In genomic region chr1:109579044-109579443, GRCh38 we compare ENCODE assay signal across 15 cellular contexts. TPM values are rescaled to one million over a fixed set of nuclear protein-coding genes. Genes with fewer than 3 reads are reported as not detected.
DNase-seq lines count a peak whose midpoint lies in the region; ATAC-seq and TF ChIP-seq lines count a peak whose summit lies in the region.
"Had no signal": no experiment of that assay in that cellular context is flagged by ENCODE, and none has a peak within 500 bp of the region (broad histone marks: within the 10 kb centered on the region; RNA-seq: fewer than 3 reads in every experiment).

No MANE protein-coding gene starts in this region.

- POLR2A ChIA-PET in T-cell (lab: Charles Lee): no interaction called here

- H3K27me3 ChIP-seq in heart left ventricle: no peaks in the 10 kb centered on the region
- H3K27me3 ChIP-seq in thyroid gland: no peaks in the 10 kb centered on the region

- H3K36me3 Mint-ChIP-seq in T-cell: peaks cover 53% of the 10 kb centered on the region
- peaks cover 48% of the 10 kb centered on the region for H3K36me3 Mint-ChIP-seq in osteocyte (ENCODE audit: unreplicated experiment)

- CTCF ChIA-PET in T-cell (lab: Charles Lee): interaction anchor here in 1 of 2 donors (0.6 to 3.0 kb wide), 2 partner anchors 33 to 66 kb away, joined by 3 to 9 read pairs; no protein-coding TSS in a partner anchor

- DNase-seq in EH (ENCODE audit: low read depth) (peak; percentile 29), T-cell (no peak), fibroblast of gingiva (ENCODE audit: low read depth) (peak; percentile 34), osteocyte (ENCODE audit: extremely low spot score, unreplicated experiment) (no peak), heart left ventricle (no peak), thyroid gland (no peak), C1 segment of cervical spinal cord (lab: John Stamatoyannopoulos, UW) (no peak)
- DNase-seq: effector memory CD8-positive, alpha-beta T cell; posterior cingulate gyrus had no signal

- no peak overlapping the region for H3K4me3 ChIP-seq in heart left ventricle
- H3K4me3 ChIP-seq in thyroid gland (replicated peaks in 1 of 3): no peak overlapping the region
- H3K4me3 ChIP-seq: GM12878 had no signal

- TF ChIP-seq CTCF in osteocyte (IDR thresholded peaks at IDR 0.05) (no peak), heart left ventricle (IDR thresholded peaks at IDR 0.05) (no peak), thyroid gland (IDR thresholded peaks at IDR 0.05) (no peak)

- H3K27ac Mint-ChIP-seq in T-cell: peak overlapping the region; percentile 25 to 40
- peak overlapping the region; percentile 27 for H3K27ac Mint-ChIP-seq in osteocyte (ENCODE audit: unreplicated experiment)
- H3K27ac Mint-ChIP-seq: T-helper 2 cell treated with Interferon-gamma antibody and Interleukin-4, amounts not matched to agents 5 μg/mL and 100 μg/mL, for 36 hours had no signal

- intact Hi-C loops in heart left ventricle (cut with DNase I) (no loop called here), thyroid gland (cut with DNase I) (no loop called here)

- WGBS in heart left ventricle, 4 donors: 70 to 86% (median 79%) methylated on average over 3 of the region's 3 CpGs
- WGBS in thyroid gland, 2 donors: 87 to 90% methylated on average over 3 of the region's 3 CpGs

- peaks cover 0 to 94% (median 69%) of the 10 kb centered on the region in 9 donors for H3K36me3 ChIP-seq in heart left ventricle
- H3K36me3 ChIP-seq in thyroid gland: peaks cover 7 to 17% of the 10 kb centered on the region in 2 donors

- H3K27me3 Mint-ChIP-seq in T-cell (no peaks in the 10 kb centered on the region), osteocyte (ENCODE audit: unreplicated experiment) (no peaks in the 10 kb centered on the region)
- H3K27me3 Mint-ChIP-seq: effector memory CD8-positive, alpha-beta T cell had no signal

- H3K4me1 ChIP-seq in heart left ventricle (peaks cover 0 to 26% (median 15%) of the 10 kb centered on the region in 12 donors), thyroid gland (no peaks in the 10 kb centered on the region)

- H3K4me1 Mint-ChIP-seq in T-cell (peaks cover 0 to 9% (median 1%) of the 10 kb centered on the region in 3 donors), osteocyte (ENCODE audit: unreplicated experiment) (peaks cover 5% of the 10 kb centered on the region)

- ATAC-seq in T-cell (replicated peaks in 1 of 4): no peak
- no peak for ATAC-seq in GM18498 (IDR thresholded peaks at IDR 0.05; ENCODE audit: unreplicated experiment)
- no peak for ATAC-seq in heart left ventricle
- ATAC-seq: effector memory CD8-positive, alpha-beta T cell; GM12878 had no signal

- H3K27ac ChIP-seq in heart left ventricle (peak overlapping the region in 1 of 12 donors; percentile 3), thyroid gland (no peak overlapping the region)

- H3K9me3 ChIP-seq in heart left ventricle: no peaks in the 10 kb centered on the region
- no peaks in the 10 kb centered on the region for H3K9me3 ChIP-seq in thyroid gland

- H3K4me3 Mint-ChIP-seq in T-cell: no peak overlapping the region
- H3K4me3 Mint-ChIP-seq in osteocyte (ENCODE audit: unreplicated experiment): no peak overlapping the region
- H3K4me3 Mint-ChIP-seq: effector memory CD8-positive, alpha-beta T cell; T-helper 2 cell treated with Interferon-gamma antibody and Interleukin-4, amounts not matched to agents 5 μg/mL and 100 μg/mL, for 36 hours had no signal

- no peaks in the 10 kb centered on the region for H3K9me3 Mint-ChIP-seq in T-cell
- no peaks in the 10 kb centered on the region for H3K9me3 Mint-ChIP-seq in osteocyte (ENCODE audit: unreplicated experiment)
- H3K9me3 Mint-ChIP-seq: effector memory CD8-positive, alpha-beta T cell; T-helper 2 cell treated with Interferon-gamma antibody and Interleukin-4, amounts not matched to agents 5 μg/mL and 100 μg/mL, for 36 hours had no signal

- no peak for TF ChIP-seq POLR2A in heart left ventricle (IDR thresholded peaks at IDR 0.05)
- no peak for TF ChIP-seq POLR2A in thyroid gland (IDR thresholded peaks at IDR 0.05)

RNA-seq across cellular contexts. Expression of gene GNAI3, which starts 30.6 kb away (rescaled TPM):
- 1 to 10 TPM; 5.4 to 7.2 (median 6.5) TPM for total RNA-seq in T-cell
- 7.6 and 8.5 TPM in 2 replicates for total RNA-seq in osteocyte
- total RNA-seq in heart left ventricle: 1 to 10 TPM; 1.5 to 5.4 (median 2.5) TPM
- polyA plus RNA-seq in heart left ventricle: 1 to 10 TPM; 1.6 to 3.0 TPM
- total RNA-seq in thyroid gland: 1 to 10 TPM; 5.1 to 7.2 (median 6.0) TPM

RNA-seq across cellular contexts. Expression of gene GPR61, which starts 39.4 kb away (rescaled TPM):
- total RNA-seq in T-cell (under 1 TPM; 0.16 to 0.75 (median 0.39) TPM), osteocyte (not detected in 2 replicates), heart left ventricle (under 1 TPM in 6 of 9 donors, not detected in 3; 0.08 to 0.72 (median 0.21) TPM), thyroid gland (1 to 10 TPM in 2 of 4 donors, under 1 TPM in 2; 0.11 to 3.8 (median 1.1) TPM)
- under 1 TPM in 1 of 2 donors, not detected in 1; 0.15 TPM for polyA plus RNA-seq in heart left ventricle
- total RNA-seq: glomerular endothelial cell had no signal
- polyA plus RNA-seq: keratinocyte had no signal

RNA-seq across cellular contexts. Expression of gene GNAT2, which starts 40.4 kb away (rescaled TPM):
- total RNA-seq in T-cell (not detected), osteocyte (not detected in 2 replicates), heart left ventricle (not detected), thyroid gland (not detected)
- polyA plus RNA-seq in heart left ventricle: not detected
- total RNA-seq: glomerular endothelial cell, mononuclear cell had no signal

RNA-seq across cellular contexts. Expression of gene AMPD2, which starts 40.6 kb away (rescaled TPM):
- total RNA-seq in T-cell (100 to 1,000 TPM in 3 of 5 donors, 10 to 100 TPM in 2; 90.2 to 285 (median 100) TPM), osteocyte (59.4 and 64.0 TPM in 2 replicates), heart left ventricle (10 to 100 TPM in 5 of 9 donors, 1 to 10 TPM in 4; 7.5 to 29.9 (median 10.0) TPM), thyroid gland (10 to 100 TPM; 31.2 to 74.8 (median 46.8) TPM)
- polyA plus RNA-seq in heart left ventricle: 10 to 100 TPM in 1 of 2 donors, 1 to 10 TPM in 1; 7.4 to 17.1 TPM

Comparison
In these comparisons a context has a peak if more than half of its experiments do, and no peak if none do; other contexts are left out.
1. DNase-seq: peak in EH (single experiment) and fibroblast of gingiva (single experiment); none in T-cell (0 of 34), osteocyte (single experiment), heart left ventricle (0 of 5), thyroid gland (0 of 2) and C1 segment of cervical spinal cord (0 of 14).